ENCODE assay signal across 8 cellular contexts in genomic region chr17:82065193-82065637, GRCh38. TPM values are rescaled to one million over a fixed set of nuclear protein-coding genes. Genes with fewer than 3 reads are reported as not detected.
DNase-seq lines count a peak whose midpoint lies in the region; ATAC-seq and TF ChIP-seq lines count a peak whose summit lies in the region.

No MANE protein-coding gene starts in this region.

- peak overlapping the region; percentile 63 for H3K4me3 Mint-ChIP-seq in osteocyte (ENCODE audit: unreplicated experiment)

- H3K36me3 Mint-ChIP-seq in osteocyte (ENCODE audit: unreplicated experiment): peaks cover 2% of the 10 kb centered on the region

- peaks cover 7% of the 10 kb centered on the region for H3K4me1 Mint-ChIP-seq in osteocyte (ENCODE audit: unreplicated experiment)

- H3K9ac ChIP-seq in fibroblast of lung (ENCODE audit: insufficient read depth, low read length): peak overlapping the region; percentile 79

- H2AFZ ChIP-seq in fibroblast of lung (ENCODE audit: low read length): no peak overlapping the region

- H4K20me1 ChIP-seq in fibroblast of lung (ENCODE audit: control insufficient read depth, extremely low read depth, insufficient read depth, low read length): no peaks in the 10 kb centered on the region

- ATAC-seq in HG02763 (IDR thresholded peaks at IDR 0.05; ENCODE audit: unreplicated experiment) (peak; percentile 34), HG02870 (IDR thresholded peaks at IDR 0.05; ENCODE audit: unreplicated experiment) (no peak), GM18519 (IDR thresholded peaks at IDR 0.05; ENCODE audit: low FRiP score, unreplicated experiment) (no peak), GM18867 (IDR thresholded peaks at IDR 0.05; ENCODE audit: unreplicated experiment) (no peak)

- peaks cover 12% of the 10 kb centered on the region for H3K79me2 ChIP-seq in fibroblast of lung (ENCODE audit: control insufficient read depth, insufficient read depth, low read length)

- H3K27ac Mint-ChIP-seq in osteocyte (ENCODE audit: unreplicated experiment): no peak overlapping the region

- H3K36me3 ChIP-seq in fibroblast of lung (ENCODE audit: control insufficient read depth, insufficient read depth, low read length): peaks cover 21% of the 10 kb centered on the region

- H3K27ac ChIP-seq in fibroblast of lung (ENCODE audit: insufficient read depth, low read length): peak overlapping the region; percentile 62

- H3K4me2 ChIP-seq in fibroblast of lung (ENCODE audit: extremely low read depth, insufficient read depth, low read length): peak overlapping the region; percentile 97

- no peaks in the 10 kb centered on the region for H3K27me3 ChIP-seq in fibroblast of lung (ENCODE audit: control insufficient read depth, insufficient read depth, low read length)

- no peaks in the 10 kb centered on the region for H3K27me3 Mint-ChIP-seq in osteocyte (ENCODE audit: unreplicated experiment)

- no peaks in the 10 kb centered on the region for H3K4me1 ChIP-seq in fibroblast of lung (ENCODE audit: control insufficient read depth, extremely low read depth, insufficient read depth, low read length)

- peak overlapping the region; percentile 91 for H3K4me3 ChIP-seq in GM08714 (ENCODE audit: low read length)
- peak overlapping the region; percentile 53 to 85 (median 80) for H3K4me3 ChIP-seq in fibroblast of lung (replicated peaks in 1 of 4; ENCODE audit: control extremely low read depth in 1 of 4, insufficient read depth in 1 of 4, low read depth in 3 of 4, low read length in 4 of 4)

- H3K9me3 Mint-ChIP-seq in osteocyte (ENCODE audit: unreplicated experiment): no peaks in the 10 kb centered on the region

- no peaks in the 10 kb centered on the region for H3K9me3 ChIP-seq in fibroblast of lung (ENCODE audit: control insufficient read depth, insufficient read depth, low read depth, low read length)

- TF ChIP-seq CTCF in fibroblast of lung (conservative IDR thresholded peaks at IDR 0.05 in 1 of 2, IDR thresholded peaks at IDR 0.05 in 1 of 2; ENCODE audit: low read depth in 1 of 2, low read length in 2 of 2): no peak
- no peak for TF ChIP-seq CTCF in osteocyte (IDR thresholded peaks at IDR 0.05)

- peak; percentile 51 for DNase-seq in activated CD4-positive, CD25-positive, alpha-beta regulatory T cell treated with anti-CD3 and anti-CD28 coated beads, Interleukin-2, amount 50 U/mL, for 72 hours
- DNase-seq in fibroblast of lung (ENCODE audit: low read depth in 2 of 2): peak in 1 of 2 donors; percentile 41
- no peak for DNase-seq in osteocyte (ENCODE audit: extremely low spot score, unreplicated experiment)

RNA-seq across cellular contexts. Expression of gene DUS1L, which starts 0.4 kb away (rescaled TPM):
- 41.0 and 46.2 TPM in 2 replicates for total RNA-seq in fibroblast of lung
- 24.6 and 40.9 TPM in 2 replicates for polyA plus RNA-seq in fibroblast of lung
- polyA plus RNA-seq in fibroblast of lung (2012): 31.9 and 53.3 TPM in 2 replicates
- polyA minus RNA-seq in fibroblast of lung (ENCODE audit: low replicate concordance): 21.8 and 64.3 TPM in 2 replicates
- total RNA-seq in osteocyte: 69.3 and 73.3 TPM in 2 replicates

RNA-seq across cellular contexts. Expression of gene GPS1, which starts 13.5 kb away (rescaled TPM):
- 67.0 and 76.6 TPM in 2 replicates for total RNA-seq in fibroblast of lung
- polyA plus RNA-seq in fibroblast of lung: 53.3 and 86.1 TPM in 2 replicates
- 79.8 and 124 TPM in 2 replicates for polyA plus RNA-seq in fibroblast of lung (2012)
- 169 and 221 TPM in 2 replicates for polyA minus RNA-seq in fibroblast of lung (ENCODE audit: low replicate concordance)
- total RNA-seq in osteocyte: 100 and 108 TPM in 2 replicates

RNA-seq across cellular contexts. Expression of gene RFNG, which starts 13.6 kb away (rescaled TPM):
- total RNA-seq in fibroblast of lung: 38.5 and 48.9 TPM in 2 replicates
- 14.1 and 14.5 TPM in 2 replicates for polyA plus RNA-seq in fibroblast of lung
- polyA plus RNA-seq in fibroblast of lung (2012): 39.8 and 46.6 TPM in 2 replicates
- 53.6 and 71.2 TPM in 2 replicates for polyA minus RNA-seq in fibroblast of lung (ENCODE audit: low replicate concordance)
- 37.3 and 41.0 TPM in 2 replicates for total RNA-seq in osteocyte

RNA-seq across cellular contexts. Expression of gene DCXR, which starts 27.7 kb away (rescaled TPM):
- total RNA-seq in fibroblast of lung (38.3 and 43.6 TPM in 2 replicates), osteocyte (69.0 and 71.0 TPM in 2 replicates)
- 34.8 and 75.3 TPM in 2 replicates for polyA plus RNA-seq in fibroblast of lung
- 48.1 and 90.1 TPM in 2 replicates for polyA plus RNA-seq in fibroblast of lung (2012)
- 121 and 132 TPM in 2 replicates for polyA minus RNA-seq in fibroblast of lung (ENCODE audit: low replicate concordance)

RNA-seq across cellular contexts. Expression of gene FASN, which starts 32.8 kb away (rescaled TPM):
- total RNA-seq in fibroblast of lung (85.0 and 242 TPM in 2 replicates), osteocyte (134 and 136 TPM in 2 replicates)
- polyA plus RNA-seq in fibroblast of lung: 36.8 and 84.2 TPM in 2 replicates
- polyA plus RNA-seq in fibroblast of lung (2012): 140 and 309 TPM in 2 replicates
- 297 and 334 TPM in 2 replicates for polyA minus RNA-seq in fibroblast of lung (ENCODE audit: low replicate concordance)
